In the genomic region with DNA sequence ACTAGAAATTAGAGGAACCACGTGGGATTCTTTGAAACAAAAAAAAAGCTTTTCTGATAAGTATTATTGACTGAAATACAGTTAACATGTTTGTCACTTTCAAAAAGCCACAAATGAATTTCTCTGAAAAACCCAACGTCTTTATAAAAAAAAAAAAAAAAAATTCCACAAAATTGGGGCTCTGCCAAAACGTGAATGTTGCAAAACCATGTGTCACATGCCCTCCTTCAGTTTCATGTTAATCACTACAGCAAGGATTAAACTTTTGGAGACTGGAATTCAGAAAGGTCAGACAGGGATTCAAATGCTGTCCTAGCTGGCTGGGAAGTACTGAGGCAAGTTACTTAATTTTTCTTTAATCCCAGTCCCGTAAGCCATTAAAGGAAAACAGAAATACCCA, we compare ENCODE assay signal across 8 cellular contexts.
A peak's percentile ranks its signal among the peaks of the same experiment; 100 is the strongest.
DNase-seq lines count a peak whose midpoint lies in the region; ATAC-seq and TF ChIP-seq lines count a peak whose summit lies in the region.

No MANE protein-coding gene starts in this region.

- peaks cover 19% of the 10 kb centered on the region for H3K36me3 Mint-ChIP-seq in stimulated activated naive CD8-positive, alpha-beta T cell treated with anti-CD3 and anti-CD28 coated beads, Interleukin-15, Interleukin-2, amounts not matched to agents 100 ng/mL and 50 ng/mL, for 24 hours (ENCODE audit: low read depth)
- no peaks in the 10 kb centered on the region for H3K36me3 Mint-ChIP-seq in immature natural killer cell

- H3K4me3 ChIP-seq in ascending aorta, result no peak overlapping the region
- no peak overlapping the region for H3K4me3 ChIP-seq in vagina
- H3K4me3 ChIP-seq in mucosa of descending colon, result no peak overlapping the region

- H3K36me3 ChIP-seq in ascending aorta (no peaks in the 10 kb centered on the region), vagina (no peaks in the 10 kb centered on the region), mucosa of descending colon (ENCODE audit: low read depth) (no peaks in the 10 kb centered on the region)

- H3K27ac Mint-ChIP-seq in stimulated activated naive CD8-positive, alpha-beta T cell treated with anti-CD3 and anti-CD28 coated beads, Interleukin-15, Interleukin-2, amounts not matched to agents 100 ng/mL and 50 ng/mL, for 24 hours, result peak overlapping the region; percentile 100
- peak overlapping the region in 4 of 6 donors; percentile 41 to 89 (median 46) for H3K27ac Mint-ChIP-seq in immature natural killer cell

- TF ChIP-seq CTCF in ascending aorta (IDR thresholded peaks at IDR 0.05) (no peak), vagina (IDR thresholded peaks at IDR 0.05) (no peak), mucosa of descending colon (IDR thresholded peaks at IDR 0.05) (no peak)

- no peak for ATAC-seq in stimulated activated naive CD8-positive, alpha-beta T cell treated with anti-CD3 and anti-CD28 coated beads, Interleukin-15, Interleukin-2, amounts not matched to agents 100 U/mL and 50 U/mL, for 24 hours
- ATAC-seq in mucosa of descending colon, result no peak

- H3K4me1 Mint-ChIP-seq in stimulated activated naive CD8-positive, alpha-beta T cell treated with anti-CD3 and anti-CD28 coated beads, Interleukin-15, Interleukin-2, amounts not matched to agents 100 ng/mL and 50 ng/mL, for 24 hours (ENCODE audit: low read depth), result peaks cover 92% of the 10 kb centered on the region
- peaks cover 78 to 91% of the 10 kb centered on the region in 2 donors for H3K4me1 Mint-ChIP-seq in immature natural killer cell

- intact Hi-C loops in ascending aorta (cut with DNase I) (no loop called here), vagina (cut with DNase I) (no loop called here), mucosa of descending colon (cut with DNase I, micrococcal nuclease) (no loop called here)

- no peak for DNase-seq in stimulated activated naive CD8-positive, alpha-beta T cell treated with anti-CD3 and anti-CD28 coated beads, Interleukin-15, Interleukin-2, amounts not matched to agents 100 U/mL and 50 U/mL, for 24 hours
- no peak for DNase-seq in ascending aorta (ENCODE audit: low spot score in 2 of 2)
- DNase-seq in immature natural killer cell, result peak in 2 of 3 donors; percentile 23 to 52
- DNase-seq in vagina (ENCODE audit: extremely low spot score in 2 of 2), result peak in 1 of 2 donors; percentile 60
- DNase-seq in NCI-H187 treated with DMSO at 0.1 percent for 48 hours (lab: John Stamatoyannopoulos, UW), result no peak
- no peak for DNase-seq in globus pallidus (ENCODE audit: low spot score)
- DNase-seq in mucosa of descending colon, result no peak

- H3K9me3 ChIP-seq in ascending aorta, result no peaks in the 10 kb centered on the region
- no peaks in the 10 kb centered on the region for H3K9me3 ChIP-seq in vagina
- H3K9me3 ChIP-seq in mucosa of descending colon, result no peaks in the 10 kb centered on the region

- no peak for TF ChIP-seq POLR2A in vagina (IDR thresholded peaks at IDR 0.05)

- H3K27me3 ChIP-seq in ascending aorta, result no peaks in the 10 kb centered on the region
- H3K27me3 ChIP-seq in vagina, result no peaks in the 10 kb centered on the region

- H3K27ac ChIP-seq in ascending aorta, result peak overlapping the region; percentile 66 to 72
- H3K27ac ChIP-seq in vagina, result peak overlapping the region; percentile 65

- peaks cover 13 to 61% of the 10 kb centered on the region in 2 donors for H3K4me1 ChIP-seq in ascending aorta
- peaks cover 100% of the 10 kb centered on the region for H3K4me1 ChIP-seq in vagina
- H3K4me1 ChIP-seq in mucosa of descending colon (ENCODE audit: low read depth), result peaks cover 39% of the 10 kb centered on the region

- no peaks in the 10 kb centered on the region for H3K27me3 Mint-ChIP-seq in stimulated activated naive CD8-positive, alpha-beta T cell treated with anti-CD3 and anti-CD28 coated beads, Interleukin-15, Interleukin-2, amounts not matched to agents 100 ng/mL and 50 ng/mL, for 24 hours
- peaks cover 7 to 10% (median 7%) of the 10 kb centered on the region in 3 donors for H3K27me3 Mint-ChIP-seq in immature natural killer cell (ENCODE audit: low read depth in 3 of 3)

- H3K4me3 Mint-ChIP-seq in stimulated activated naive CD8-positive, alpha-beta T cell treated with anti-CD3 and anti-CD28 coated beads, Interleukin-15, Interleukin-2, amounts not matched to agents 100 ng/mL and 50 ng/mL, for 24 hours, result peak overlapping the region; percentile 77
- H3K4me3 Mint-ChIP-seq in immature natural killer cell, result peak overlapping the region; percentile 33 to 88 (median 64)

- no peaks in the 10 kb centered on the region for H3K9me3 Mint-ChIP-seq in stimulated activated naive CD8-positive, alpha-beta T cell treated with anti-CD3 and anti-CD28 coated beads, Interleukin-15, Interleukin-2, amounts not matched to agents 100 ng/mL and 50 ng/mL, for 24 hours
- no peaks in the 10 kb centered on the region for H3K9me3 Mint-ChIP-seq in immature natural killer cell

Comparison
In these comparisons a context has a peak if more than half of its experiments do, and no peak if none do; other contexts are left out.
1. DNase-seq: peak in immature natural killer cell (2 of 3); none in stimulated activated naive CD8-positive, alpha-beta T cell treated with anti-CD3 and anti-CD28 coated beads, Interleukin-15, Interleukin-2, amounts not matched to agents 100 U/mL and 50 U/mL, for 24 hours (single experiment), ascending aorta (0 of 2), NCI-H187 treated with DMSO at 0.1 percent for 48 hours (single experiment), globus pallidus (single experiment) and mucosa of descending colon (0 of 3).